In the genomic region with DNA sequence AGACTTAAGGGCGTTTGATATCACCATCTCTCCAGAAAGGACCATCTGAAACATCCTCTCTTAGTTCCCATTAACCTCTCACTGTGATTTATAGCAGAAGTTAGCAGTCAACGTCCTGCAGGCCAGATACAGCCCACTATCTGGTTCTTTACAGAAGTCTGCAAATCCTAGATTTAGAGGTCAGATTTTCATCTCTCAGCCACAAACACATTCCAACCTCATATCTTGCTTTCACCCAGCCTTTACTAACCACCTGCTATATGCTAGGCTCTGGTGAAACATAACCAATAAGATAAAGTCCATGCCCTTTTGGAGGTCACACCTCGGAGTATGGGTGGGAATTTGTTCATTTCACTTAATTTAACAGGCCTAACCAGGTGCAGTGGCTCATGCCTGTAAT, we compare ENCODE assay signal across 1 cellular context.
TF ChIP-seq lines count a peak whose summit lies in the region.

No MANE protein-coding gene starts in this region.

TF ChIP-seq in K562, 482 proteins besides CTCF, POLR2A, EP300 and RAD21 (continued from another document):
- TF ChIP-seq, protein P1, sequence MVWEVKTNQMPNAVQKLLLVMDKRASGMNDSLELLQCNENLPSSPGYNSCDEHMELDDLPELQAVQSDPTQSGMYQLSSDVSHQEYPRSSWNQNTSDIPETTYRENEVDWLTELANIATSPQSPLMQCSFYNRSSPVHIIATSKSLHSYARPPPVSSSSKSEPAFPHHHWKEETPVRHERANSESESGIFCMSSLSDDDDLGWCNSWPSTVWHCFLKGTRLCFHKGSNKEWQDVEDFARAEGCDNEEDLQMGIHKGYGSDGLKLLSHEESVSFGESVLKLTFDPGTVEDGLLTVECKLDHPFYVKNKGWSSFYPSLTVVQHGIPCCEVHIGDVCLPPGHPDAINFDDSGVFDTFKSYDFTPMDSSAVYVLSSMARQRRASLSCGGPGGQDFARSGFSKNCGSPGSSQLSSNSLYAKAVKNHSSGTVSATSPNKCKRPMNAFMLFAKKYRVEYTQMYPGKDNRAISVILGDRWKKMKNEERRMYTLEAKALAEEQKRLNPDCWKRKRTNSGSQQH (CRISPR knock-in tag; IDR thresholded peaks at IDR 0.05), result no peak
- TF ChIP-seq TCFL5 (CRISPR knock-in tag; conservative IDR thresholded peaks at IDR 0.05) (no peak), ZNF644 (tag; IDR thresholded peaks at IDR 0.05; ENCODE audit: low read depth) (peak; percentile 94), PHF20 (IDR thresholded peaks at IDR 0.05; ENCODE audit: partially characterized antibody) (no peak), SRSF7 (optimal IDR thresholded peaks at IDR 0.05; ENCODE audit: low read depth, low read length) (no peak), IRF2 (CRISPR knock-in tag; IDR thresholded peaks at IDR 0.05) (no peak), ZFP30 (CRISPR knock-in tag; IDR thresholded peaks at IDR 0.05; ENCODE audit: borderline replicate concordance) (no peak), ESRRA (IDR thresholded peaks at IDR 0.05; ENCODE audit: borderline replicate concordance, low read depth) (peak; percentile 89), HMG20A (CRISPR knock-in tag; conservative IDR thresholded peaks at IDR 0.05) (peak; percentile 73; the same call in 1 of the 2 replicates), BRF1 (IDR thresholded peaks at IDR 0.05; ENCODE audit: borderline replicate concordance, extremely low read depth, insufficient read length) (no peak), CREB3 (tag; conservative IDR thresholded peaks at IDR 0.05; ENCODE audit: low read depth) (0 out of 2 replicates have a peak, but pooled peaks have one; percentile 38), SMAD2 (IDR thresholded peaks at IDR 0.05; ENCODE audit: low read depth, low read length) (no peak), FOS (IDR thresholded peaks at IDR 0.05; ENCODE audit: extremely low read depth, insufficient read length) (no peak), CHD2 (IDR thresholded peaks at IDR 0.05; ENCODE audit: low read depth, low read length) (no peak), ZNF830 (CRISPR knock-in tag; IDR thresholded peaks at IDR 0.05) (no peak), SRSF3 (IDR thresholded peaks at IDR 0.05; ENCODE audit: insufficient read depth, low read length) (no peak), PTBP1 (IDR thresholded peaks at IDR 0.05; ENCODE audit: low read depth, low read length) (no peak), CBFB (CRISPR knock-in tag; IDR thresholded peaks at IDR 0.05) (no peak), HNRNPLL (IDR thresholded peaks at IDR 0.05; ENCODE audit: low read depth, low read length, poor library complexity, severe bottlenecking) (no peak), KAT8 (IDR thresholded peaks at IDR 0.05; ENCODE audit: low read depth) (no peak), GTF2E2 (tag; IDR thresholded peaks at IDR 0.05) (no peak), ZNF444 (CRISPR knock-in tag; IDR thresholded peaks at IDR 0.05) (no peak), NRF1 (conservative IDR thresholded peaks at IDR 0.05 in 1 of 2, IDR thresholded peaks at IDR 0.05 in 1 of 2) (no peak), KLF13 (tag; IDR thresholded peaks at IDR 0.05; ENCODE audit: borderline replicate concordance, low read depth) (no peak), GATAD2A (IDR thresholded peaks at IDR 0.05) (no peak), ZNF668 (CRISPR knock-in tag; IDR thresholded peaks at IDR 0.05) (no peak)
- TF ChIP-seq, protein P2, sequence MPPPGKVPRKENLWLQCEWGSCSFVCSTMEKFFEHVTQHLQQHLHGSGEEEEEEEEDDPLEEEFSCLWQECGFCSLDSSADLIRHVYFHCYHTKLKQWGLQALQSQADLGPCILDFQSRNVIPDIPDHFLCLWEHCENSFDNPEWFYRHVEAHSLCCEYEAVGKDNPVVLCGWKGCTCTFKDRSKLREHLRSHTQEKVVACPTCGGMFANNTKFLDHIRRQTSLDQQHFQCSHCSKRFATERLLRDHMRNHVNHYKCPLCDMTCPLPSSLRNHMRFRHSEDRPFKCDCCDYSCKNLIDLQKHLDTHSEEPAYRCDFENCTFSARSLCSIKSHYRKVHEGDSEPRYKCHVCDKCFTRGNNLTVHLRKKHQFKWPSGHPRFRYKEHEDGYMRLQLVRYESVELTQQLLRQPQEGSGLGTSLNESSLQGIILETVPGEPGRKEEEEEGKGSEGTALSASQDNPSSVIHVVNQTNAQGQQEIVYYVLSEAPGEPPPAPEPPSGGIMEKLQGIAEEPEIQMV (tag; conservative IDR thresholded peaks at IDR 0.05; ENCODE audit: low read depth), result no peak
- TF ChIP-seq, protein P3, sequence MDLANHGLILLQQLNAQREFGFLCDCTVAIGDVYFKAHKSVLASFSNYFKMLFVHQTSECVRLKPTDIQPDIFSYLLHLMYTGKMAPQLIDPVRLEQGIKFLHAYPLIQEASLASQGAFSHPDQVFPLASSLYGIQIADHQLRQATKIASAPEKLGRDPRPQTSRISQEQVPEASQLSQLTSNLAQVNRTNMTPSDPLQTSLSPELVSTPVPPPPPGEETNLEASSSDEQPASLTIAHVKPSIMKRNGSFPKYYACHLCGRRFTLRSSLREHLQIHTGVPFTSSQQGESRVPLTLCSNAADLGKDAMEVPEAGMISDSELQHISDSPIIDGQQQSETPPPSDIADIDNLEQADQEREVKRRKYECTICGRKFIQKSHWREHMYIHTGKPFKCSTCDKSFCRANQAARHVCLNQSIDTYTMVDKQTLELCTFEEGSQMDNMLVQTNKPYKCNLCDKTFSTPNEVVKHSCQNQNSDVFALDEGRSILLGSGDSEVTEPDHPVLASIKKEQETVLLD (IDR thresholded peaks at IDR 0.05), result no peak
- TF ChIP-seq, protein P4, sequence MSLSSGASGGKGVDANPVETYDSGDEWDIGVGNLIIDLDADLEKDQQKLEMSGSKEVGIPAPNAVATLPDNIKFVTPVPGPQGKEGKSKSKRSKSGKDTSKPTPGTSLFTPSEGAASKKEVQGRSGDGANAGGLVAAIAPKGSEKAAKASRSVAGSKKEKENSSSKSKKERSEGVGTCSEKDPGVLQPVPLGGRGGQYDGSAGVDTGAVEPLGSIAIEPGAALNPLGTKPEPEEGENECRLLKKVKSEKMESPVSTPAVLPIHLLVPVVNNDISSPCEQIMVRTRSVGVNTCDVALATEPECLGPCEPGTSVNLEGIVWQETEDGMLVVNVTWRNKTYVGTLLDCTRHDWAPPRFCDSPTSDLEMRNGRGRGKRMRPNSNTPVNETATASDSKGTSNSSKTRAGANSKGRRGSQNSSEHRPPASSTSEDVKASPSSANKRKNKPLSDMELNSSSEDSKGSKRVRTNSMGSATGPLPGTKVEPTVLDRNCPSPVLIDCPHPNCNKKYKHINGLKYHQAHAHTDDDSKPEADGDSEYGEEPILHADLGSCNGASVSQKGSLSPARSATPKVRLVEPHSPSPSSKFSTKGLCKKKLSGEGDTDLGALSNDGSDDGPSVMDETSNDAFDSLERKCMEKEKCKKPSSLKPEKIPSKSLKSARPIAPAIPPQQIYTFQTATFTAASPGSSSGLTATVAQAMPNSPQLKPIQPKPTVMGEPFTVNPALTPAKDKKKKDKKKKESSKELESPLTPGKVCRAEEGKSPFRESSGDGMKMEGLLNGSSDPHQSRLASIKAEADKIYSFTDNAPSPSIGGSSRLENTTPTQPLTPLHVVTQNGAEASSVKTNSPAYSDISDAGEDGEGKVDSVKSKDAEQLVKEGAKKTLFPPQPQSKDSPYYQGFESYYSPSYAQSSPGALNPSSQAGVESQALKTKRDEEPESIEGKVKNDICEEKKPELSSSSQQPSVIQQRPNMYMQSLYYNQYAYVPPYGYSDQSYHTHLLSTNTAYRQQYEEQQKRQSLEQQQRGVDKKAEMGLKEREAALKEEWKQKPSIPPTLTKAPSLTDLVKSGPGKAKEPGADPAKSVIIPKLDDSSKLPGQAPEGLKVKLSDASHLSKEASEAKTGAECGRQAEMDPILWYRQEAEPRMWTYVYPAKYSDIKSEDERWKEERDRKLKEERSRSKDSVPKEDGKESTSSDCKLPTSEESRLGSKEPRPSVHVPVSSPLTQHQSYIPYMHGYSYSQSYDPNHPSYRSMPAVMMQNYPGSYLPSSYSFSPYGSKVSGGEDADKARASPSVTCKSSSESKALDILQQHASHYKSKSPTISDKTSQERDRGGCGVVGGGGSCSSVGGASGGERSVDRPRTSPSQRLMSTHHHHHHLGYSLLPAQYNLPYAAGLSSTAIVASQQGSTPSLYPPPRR (CRISPR knock-in tag; IDR thresholded peaks at IDR 0.05; ENCODE audit: borderline replicate concordance), result 0 out of 2 replicates have a peak, but pooled peaks have one; percentile 33
- TF ChIP-seq, protein P5, sequence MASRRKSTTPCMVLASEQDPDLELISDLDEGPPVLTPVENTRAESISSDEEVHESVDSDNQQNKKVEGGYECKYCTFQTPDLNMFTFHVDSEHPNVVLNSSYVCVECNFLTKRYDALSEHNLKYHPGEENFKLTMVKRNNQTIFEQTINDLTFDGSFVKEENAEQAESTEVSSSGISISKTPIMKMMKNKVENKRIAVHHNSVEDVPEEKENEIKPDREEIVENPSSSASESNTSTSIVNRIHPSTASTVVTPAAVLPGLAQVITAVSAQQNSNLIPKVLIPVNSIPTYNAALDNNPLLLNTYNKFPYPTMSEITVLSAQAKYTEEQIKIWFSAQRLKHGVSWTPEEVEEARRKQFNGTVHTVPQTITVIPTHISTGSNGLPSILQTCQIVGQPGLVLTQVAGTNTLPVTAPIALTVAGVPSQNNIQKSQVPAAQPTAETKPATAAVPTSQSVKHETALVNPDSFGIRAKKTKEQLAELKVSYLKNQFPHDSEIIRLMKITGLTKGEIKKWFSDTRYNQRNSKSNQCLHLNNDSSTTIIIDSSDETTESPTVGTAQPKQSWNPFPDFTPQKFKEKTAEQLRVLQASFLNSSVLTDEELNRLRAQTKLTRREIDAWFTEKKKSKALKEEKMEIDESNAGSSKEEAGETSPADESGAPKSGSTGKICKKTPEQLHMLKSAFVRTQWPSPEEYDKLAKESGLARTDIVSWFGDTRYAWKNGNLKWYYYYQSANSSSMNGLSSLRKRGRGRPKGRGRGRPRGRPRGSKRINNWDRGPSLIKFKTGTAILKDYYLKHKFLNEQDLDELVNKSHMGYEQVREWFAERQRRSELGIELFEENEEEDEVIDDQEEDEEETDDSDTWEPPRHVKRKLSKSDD (conservative IDR thresholded peaks at IDR 0.05; ENCODE audit: low read length), result no peak
